In the genomic region with DNA sequence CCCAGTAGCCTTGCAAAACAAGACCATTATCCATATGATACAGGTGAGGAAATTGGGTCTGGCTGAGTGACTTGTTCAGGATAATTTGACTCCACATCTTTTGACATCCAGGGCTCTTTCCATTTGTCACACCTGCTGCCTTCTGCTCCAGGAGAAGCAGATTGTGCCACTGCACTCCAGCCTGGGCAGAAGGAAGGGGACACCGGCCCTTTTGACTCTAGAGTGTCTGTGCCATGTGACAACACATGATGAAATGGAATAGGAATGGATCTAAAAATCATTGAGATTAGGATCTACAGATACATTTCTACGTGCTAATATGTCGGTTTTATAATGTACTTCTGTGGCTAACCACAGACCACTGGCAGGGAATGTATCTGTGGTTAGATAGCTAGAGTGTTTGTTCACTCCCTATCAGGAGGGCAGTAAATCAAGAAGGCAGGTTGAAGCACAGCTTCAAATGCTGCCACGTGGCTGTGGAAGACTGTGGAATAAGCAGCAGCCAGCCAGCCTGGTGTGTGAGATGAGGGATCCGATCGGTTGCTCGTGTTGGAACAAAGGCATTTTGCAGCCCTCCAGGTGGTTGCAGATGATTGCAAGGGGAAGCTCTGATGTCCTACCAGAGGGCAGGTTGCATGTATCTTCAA, we compare ENCODE assay signal across 1 cellular context.
A peak's percentile ranks its signal among the peaks of the same experiment; 100 is the strongest.
TF ChIP-seq lines count a peak whose summit lies in the region.

No MANE protein-coding gene starts in this region.

TF ChIP-seq in K562, 482 proteins besides CTCF, POLR2A, EP300 and RAD21 (continued from another document and continues in another):
- TF ChIP-seq, protein P1, sequence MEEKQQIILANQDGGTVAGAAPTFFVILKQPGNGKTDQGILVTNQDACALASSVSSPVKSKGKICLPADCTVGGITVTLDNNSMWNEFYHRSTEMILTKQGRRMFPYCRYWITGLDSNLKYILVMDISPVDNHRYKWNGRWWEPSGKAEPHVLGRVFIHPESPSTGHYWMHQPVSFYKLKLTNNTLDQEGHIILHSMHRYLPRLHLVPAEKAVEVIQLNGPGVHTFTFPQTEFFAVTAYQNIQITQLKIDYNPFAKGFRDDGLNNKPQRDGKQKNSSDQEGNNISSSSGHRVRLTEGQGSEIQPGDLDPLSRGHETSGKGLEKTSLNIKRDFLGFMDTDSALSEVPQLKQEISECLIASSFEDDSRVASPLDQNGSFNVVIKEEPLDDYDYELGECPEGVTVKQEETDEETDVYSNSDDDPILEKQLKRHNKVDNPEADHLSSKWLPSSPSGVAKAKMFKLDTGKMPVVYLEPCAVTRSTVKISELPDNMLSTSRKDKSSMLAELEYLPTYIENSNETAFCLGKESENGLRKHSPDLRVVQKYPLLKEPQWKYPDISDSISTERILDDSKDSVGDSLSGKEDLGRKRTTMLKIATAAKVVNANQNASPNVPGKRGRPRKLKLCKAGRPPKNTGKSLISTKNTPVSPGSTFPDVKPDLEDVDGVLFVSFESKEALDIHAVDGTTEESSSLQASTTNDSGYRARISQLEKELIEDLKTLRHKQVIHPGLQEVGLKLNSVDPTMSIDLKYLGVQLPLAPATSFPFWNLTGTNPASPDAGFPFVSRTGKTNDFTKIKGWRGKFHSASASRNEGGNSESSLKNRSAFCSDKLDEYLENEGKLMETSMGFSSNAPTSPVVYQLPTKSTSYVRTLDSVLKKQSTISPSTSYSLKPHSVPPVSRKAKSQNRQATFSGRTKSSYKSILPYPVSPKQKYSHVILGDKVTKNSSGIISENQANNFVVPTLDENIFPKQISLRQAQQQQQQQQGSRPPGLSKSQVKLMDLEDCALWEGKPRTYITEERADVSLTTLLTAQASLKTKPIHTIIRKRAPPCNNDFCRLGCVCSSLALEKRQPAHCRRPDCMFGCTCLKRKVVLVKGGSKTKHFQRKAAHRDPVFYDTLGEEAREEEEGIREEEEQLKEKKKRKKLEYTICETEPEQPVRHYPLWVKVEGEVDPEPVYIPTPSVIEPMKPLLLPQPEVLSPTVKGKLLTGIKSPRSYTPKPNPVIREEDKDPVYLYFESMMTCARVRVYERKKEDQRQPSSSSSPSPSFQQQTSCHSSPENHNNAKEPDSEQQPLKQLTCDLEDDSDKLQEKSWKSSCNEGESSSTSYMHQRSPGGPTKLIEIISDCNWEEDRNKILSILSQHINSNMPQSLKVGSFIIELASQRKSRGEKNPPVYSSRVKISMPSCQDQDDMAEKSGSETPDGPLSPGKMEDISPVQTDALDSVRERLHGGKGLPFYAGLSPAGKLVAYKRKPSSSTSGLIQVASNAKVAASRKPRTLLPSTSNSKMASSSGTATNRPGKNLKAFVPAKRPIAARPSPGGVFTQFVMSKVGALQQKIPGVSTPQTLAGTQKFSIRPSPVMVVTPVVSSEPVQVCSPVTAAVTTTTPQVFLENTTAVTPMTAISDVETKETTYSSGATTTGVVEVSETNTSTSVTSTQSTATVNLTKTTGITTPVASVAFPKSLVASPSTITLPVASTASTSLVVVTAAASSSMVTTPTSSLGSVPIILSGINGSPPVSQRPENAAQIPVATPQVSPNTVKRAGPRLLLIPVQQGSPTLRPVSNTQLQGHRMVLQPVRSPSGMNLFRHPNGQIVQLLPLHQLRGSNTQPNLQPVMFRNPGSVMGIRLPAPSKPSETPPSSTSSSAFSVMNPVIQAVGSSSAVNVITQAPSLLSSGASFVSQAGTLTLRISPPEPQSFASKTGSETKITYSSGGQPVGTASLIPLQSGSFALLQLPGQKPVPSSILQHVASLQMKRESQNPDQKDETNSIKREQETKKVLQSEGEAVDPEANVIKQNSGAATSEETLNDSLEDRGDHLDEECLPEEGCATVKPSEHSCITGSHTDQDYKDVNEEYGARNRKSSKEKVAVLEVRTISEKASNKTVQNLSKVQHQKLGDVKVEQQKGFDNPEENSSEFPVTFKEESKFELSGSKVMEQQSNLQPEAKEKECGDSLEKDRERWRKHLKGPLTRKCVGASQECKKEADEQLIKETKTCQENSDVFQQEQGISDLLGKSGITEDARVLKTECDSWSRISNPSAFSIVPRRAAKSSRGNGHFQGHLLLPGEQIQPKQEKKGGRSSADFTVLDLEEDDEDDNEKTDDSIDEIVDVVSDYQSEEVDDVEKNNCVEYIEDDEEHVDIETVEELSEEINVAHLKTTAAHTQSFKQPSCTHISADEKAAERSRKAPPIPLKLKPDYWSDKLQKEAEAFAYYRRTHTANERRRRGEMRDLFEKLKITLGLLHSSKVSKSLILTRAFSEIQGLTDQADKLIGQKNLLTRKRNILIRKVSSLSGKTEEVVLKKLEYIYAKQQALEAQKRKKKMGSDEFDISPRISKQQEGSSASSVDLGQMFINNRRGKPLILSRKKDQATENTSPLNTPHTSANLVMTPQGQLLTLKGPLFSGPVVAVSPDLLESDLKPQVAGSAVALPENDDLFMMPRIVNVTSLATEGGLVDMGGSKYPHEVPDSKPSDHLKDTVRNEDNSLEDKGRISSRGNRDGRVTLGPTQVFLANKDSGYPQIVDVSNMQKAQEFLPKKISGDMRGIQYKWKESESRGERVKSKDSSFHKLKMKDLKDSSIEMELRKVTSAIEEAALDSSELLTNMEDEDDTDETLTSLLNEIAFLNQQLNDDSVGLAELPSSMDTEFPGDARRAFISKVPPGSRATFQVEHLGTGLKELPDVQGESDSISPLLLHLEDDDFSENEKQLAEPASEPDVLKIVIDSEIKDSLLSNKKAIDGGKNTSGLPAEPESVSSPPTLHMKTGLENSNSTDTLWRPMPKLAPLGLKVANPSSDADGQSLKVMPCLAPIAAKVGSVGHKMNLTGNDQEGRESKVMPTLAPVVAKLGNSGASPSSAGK (IDR thresholded peaks at IDR 0.05) = no peak
- no peak for TF ChIP-seq HDGF (IDR thresholded peaks at IDR 0.05)
- no peak for TF ChIP-seq SLC30A9 (CRISPR knock-in tag; IDR thresholded peaks at IDR 0.05)
- TF ChIP-seq PHF8 (IDR thresholded peaks at IDR 0.05; ENCODE audit: borderline replicate concordance, low read length) = no peak
- TF ChIP-seq WHSC1 (IDR thresholded peaks at IDR 0.05; ENCODE audit: low read length) = no peak
- no peak for TF ChIP-seq RBBP5 (IDR thresholded peaks at IDR 0.05; ENCODE audit: borderline replicate concordance, insufficient read depth, low read length, poor library complexity, severe bottlenecking)
- TF ChIP-seq HOXB6 (CRISPR knock-in tag; IDR thresholded peaks at IDR 0.05; ENCODE audit: borderline replicate concordance) = no peak
- no peak for TF ChIP-seq KDM4B (IDR thresholded peaks at IDR 0.05; ENCODE audit: borderline replicate concordance in 2 of 2, low read depth in 1 of 2)
- TF ChIP-seq ZNF586 (CRISPR knock-in tag; conservative IDR thresholded peaks at IDR 0.05) = no peak
- TF ChIP-seq SRSF9 (IDR thresholded peaks at IDR 0.05; ENCODE audit: borderline replicate concordance, low read depth, low read length) = no peak
- TF ChIP-seq, protein P2, sequence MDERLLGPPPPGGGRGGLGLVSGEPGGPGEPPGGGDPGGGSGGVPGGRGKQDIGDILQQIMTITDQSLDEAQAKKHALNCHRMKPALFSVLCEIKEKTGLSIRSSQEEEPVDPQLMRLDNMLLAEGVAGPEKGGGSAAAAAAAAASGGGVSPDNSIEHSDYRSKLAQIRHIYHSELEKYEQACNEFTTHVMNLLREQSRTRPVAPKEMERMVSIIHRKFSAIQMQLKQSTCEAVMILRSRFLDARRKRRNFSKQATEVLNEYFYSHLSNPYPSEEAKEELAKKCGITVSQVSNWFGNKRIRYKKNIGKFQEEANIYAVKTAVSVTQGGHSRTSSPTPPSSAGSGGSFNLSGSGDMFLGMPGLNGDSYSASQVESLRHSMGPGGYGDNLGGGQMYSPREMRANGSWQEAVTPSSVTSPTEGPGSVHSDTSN (CRISPR knock-in tag; IDR thresholded peaks at IDR 0.05; ENCODE audit: low read depth) = 0 out of 2 replicates have a peak, but pooled peaks have one; percentile 24
- TF ChIP-seq, protein P2 (tag; conservative IDR thresholded peaks at IDR 0.05; ENCODE audit: low read depth) = peak; percentile 89
- TF ChIP-seq MAFF (IDR thresholded peaks at IDR 0.05; ENCODE audit: low read length) = no peak
- TF ChIP-seq ZBTB8A (IDR thresholded peaks at IDR 0.05; ENCODE audit: partially characterized antibody) = no peak
- TF ChIP-seq, protein P3, sequence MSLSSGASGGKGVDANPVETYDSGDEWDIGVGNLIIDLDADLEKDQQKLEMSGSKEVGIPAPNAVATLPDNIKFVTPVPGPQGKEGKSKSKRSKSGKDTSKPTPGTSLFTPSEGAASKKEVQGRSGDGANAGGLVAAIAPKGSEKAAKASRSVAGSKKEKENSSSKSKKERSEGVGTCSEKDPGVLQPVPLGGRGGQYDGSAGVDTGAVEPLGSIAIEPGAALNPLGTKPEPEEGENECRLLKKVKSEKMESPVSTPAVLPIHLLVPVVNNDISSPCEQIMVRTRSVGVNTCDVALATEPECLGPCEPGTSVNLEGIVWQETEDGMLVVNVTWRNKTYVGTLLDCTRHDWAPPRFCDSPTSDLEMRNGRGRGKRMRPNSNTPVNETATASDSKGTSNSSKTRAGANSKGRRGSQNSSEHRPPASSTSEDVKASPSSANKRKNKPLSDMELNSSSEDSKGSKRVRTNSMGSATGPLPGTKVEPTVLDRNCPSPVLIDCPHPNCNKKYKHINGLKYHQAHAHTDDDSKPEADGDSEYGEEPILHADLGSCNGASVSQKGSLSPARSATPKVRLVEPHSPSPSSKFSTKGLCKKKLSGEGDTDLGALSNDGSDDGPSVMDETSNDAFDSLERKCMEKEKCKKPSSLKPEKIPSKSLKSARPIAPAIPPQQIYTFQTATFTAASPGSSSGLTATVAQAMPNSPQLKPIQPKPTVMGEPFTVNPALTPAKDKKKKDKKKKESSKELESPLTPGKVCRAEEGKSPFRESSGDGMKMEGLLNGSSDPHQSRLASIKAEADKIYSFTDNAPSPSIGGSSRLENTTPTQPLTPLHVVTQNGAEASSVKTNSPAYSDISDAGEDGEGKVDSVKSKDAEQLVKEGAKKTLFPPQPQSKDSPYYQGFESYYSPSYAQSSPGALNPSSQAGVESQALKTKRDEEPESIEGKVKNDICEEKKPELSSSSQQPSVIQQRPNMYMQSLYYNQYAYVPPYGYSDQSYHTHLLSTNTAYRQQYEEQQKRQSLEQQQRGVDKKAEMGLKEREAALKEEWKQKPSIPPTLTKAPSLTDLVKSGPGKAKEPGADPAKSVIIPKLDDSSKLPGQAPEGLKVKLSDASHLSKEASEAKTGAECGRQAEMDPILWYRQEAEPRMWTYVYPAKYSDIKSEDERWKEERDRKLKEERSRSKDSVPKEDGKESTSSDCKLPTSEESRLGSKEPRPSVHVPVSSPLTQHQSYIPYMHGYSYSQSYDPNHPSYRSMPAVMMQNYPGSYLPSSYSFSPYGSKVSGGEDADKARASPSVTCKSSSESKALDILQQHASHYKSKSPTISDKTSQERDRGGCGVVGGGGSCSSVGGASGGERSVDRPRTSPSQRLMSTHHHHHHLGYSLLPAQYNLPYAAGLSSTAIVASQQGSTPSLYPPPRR (CRISPR knock-in tag; IDR thresholded peaks at IDR 0.05; ENCODE audit: borderline replicate concordance) = peak; percentile 99; the same call in 1 of the 2 replicates
- TF ChIP-seq, protein P4, sequence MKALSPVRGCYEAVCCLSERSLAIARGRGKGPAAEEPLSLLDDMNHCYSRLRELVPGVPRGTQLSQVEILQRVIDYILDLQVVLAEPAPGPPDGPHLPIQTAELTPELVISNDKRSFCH (CRISPR knock-in tag; IDR thresholded peaks at IDR 0.05) = no peak
- TF ChIP-seq, protein P4 (tag; IDR thresholded peaks at IDR 0.05) = peak; percentile 67; the same call in 1 of the 2 replicates
- TF ChIP-seq KLF10 (CRISPR knock-in tag; IDR thresholded peaks at IDR 0.05) = no peak
- TF ChIP-seq NCOA1 (IDR thresholded peaks at IDR 0.05; ENCODE audit: low read depth) = no peak
- no peak for TF ChIP-seq HIVEP1 (CRISPR knock-in tag; IDR thresholded peaks at IDR 0.05)
- TF ChIP-seq NR4A1 (CRISPR knock-in tag; IDR thresholded peaks at IDR 0.05) = no peak
- TF ChIP-seq NR4A1 (tag; IDR thresholded peaks at IDR 0.05) = no peak
